In the genomic region with DNA sequence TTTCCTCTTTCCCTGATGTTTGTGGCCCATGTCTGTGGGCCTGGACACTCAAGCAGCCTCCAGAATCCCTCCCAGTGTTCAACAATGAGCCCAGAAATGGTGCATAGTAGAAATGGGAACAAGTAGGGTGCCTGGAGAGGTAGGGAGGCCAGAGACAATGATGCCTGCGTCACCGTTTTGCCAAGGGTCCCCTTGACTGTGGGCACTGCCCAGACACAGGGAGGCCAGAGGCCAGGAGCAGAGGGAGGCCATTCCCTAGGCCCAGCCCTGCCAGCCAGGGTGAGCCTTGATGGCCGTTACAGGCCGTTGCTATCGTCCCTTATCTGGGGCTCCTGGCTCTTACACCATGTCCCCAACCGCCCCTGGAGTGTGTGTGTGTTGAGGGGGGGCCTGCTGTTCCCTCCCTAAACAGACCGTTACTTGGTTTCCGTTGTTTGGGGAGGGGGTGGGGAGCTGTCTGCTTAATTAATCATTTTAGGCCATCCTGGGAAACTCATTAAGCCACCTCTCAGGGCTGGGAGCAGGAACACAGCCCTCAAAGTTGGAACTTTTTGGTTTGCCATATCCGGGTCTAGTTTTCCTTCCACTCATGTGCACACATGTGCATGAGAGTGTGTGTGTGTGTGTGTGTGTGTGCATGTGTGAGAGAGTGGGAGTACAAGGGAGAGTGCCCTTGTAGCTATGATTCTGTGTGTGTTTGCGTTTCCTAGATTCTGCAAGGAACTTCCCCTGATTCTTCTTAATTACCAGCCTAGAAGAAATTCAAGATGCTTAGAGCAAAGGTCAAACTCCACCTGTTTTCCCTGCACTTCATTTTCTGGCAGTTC, we compare ENCODE assay signal across 10 cellular contexts.
DNase-seq lines count a peak whose midpoint lies in the region; ATAC-seq and TF ChIP-seq lines count a peak whose summit lies in the region.
"Had no signal": no experiment of that assay in that cellular context is flagged by ENCODE, and none has a peak within 500 bp of the region (broad histone marks: within the 10 kb centered on the region; RNA-seq: fewer than 3 reads in every experiment).

No MANE protein-coding gene starts in this region.

- no peak for TF ChIP-seq CTCF in tibial nerve (IDR thresholded peaks at IDR 0.05)

- DNase-seq in DMS153 treated with DMSO at 0.1 percent for 48 hours (lab: John Stamatoyannopoulos, UW; ENCODE audit: unreplicated experiment) (peak; percentile 50), DMS153 (lab: John Stamatoyannopoulos, UW) (no peak), dermis blood vessel endothelial cell (peak; percentile 99), tibial nerve (ENCODE audit: low spot score in 2 of 2) (no peak), NCI-H510A (lab: John Stamatoyannopoulos, UW) (no peak)
- DNase-seq: RPMI8226 had no signal

- H3K9ac ChIP-seq in mucosa of rectum (ENCODE audit: low read depth in 1 of 2, low read length in 2 of 2) = peak overlapping the region; percentile 26 to 53

- H3K36me3 ChIP-seq in mucosa of rectum (ENCODE audit: control insufficient read depth in 2 of 2, insufficient read depth in 2 of 2, low read length in 2 of 2) = no peaks in the 10 kb centered on the region
- no peaks in the 10 kb centered on the region for H3K36me3 ChIP-seq in tibial nerve

- no peaks in the 10 kb centered on the region for H3K9me3 ChIP-seq in mucosa of rectum (ENCODE audit: control insufficient read depth in 2 of 2, low read length in 2 of 2)
- no peaks in the 10 kb centered on the region for H3K9me3 ChIP-seq in tibial nerve

- no peaks in the 10 kb centered on the region for H3K27me3 ChIP-seq in mucosa of rectum (ENCODE audit: control insufficient read depth in 2 of 2, insufficient read depth in 2 of 2, low read length in 2 of 2)
- no peaks in the 10 kb centered on the region for H3K27me3 ChIP-seq in tibial nerve

- ATAC-seq in GM18517 (IDR thresholded peaks at IDR 0.05; ENCODE audit: unreplicated experiment) (no peak), GM21515 (IDR thresholded peaks at IDR 0.05; ENCODE audit: unreplicated experiment) (no peak)

- no peak for TF ChIP-seq POLR2A in tibial nerve (IDR thresholded peaks at IDR 0.05)

- 25 to 31% methylated on average over 10 of the region's 10 CpGs for WGBS in tibial nerve, 2 donors

- peaks cover 81 to 83% of the 10 kb centered on the region in 2 donors for H3K4me1 ChIP-seq in mucosa of rectum (ENCODE audit: control insufficient read depth in 2 of 2, insufficient read depth in 2 of 2, low read length in 2 of 2)
- H3K4me1 ChIP-seq in tibial nerve = peaks cover 3 to 99% (median 82%) of the 10 kb centered on the region in 4 donors

- H3K4me3 ChIP-seq in mucosa of rectum (ENCODE audit: low read length in 2 of 2) (peak overlapping the region in 1 of 2 donors; percentile 20), tibial nerve (no peak overlapping the region)

- peak in 1 of 2 donors; percentile 49 for TF ChIP-seq EP300 in tibial nerve (IDR thresholded peaks at IDR 0.05)

- H3K27ac ChIP-seq in mucosa of rectum (ENCODE audit: low read depth in 2 of 2, low read length in 2 of 2) (peak overlapping the region; percentile 87 to 94), tibial nerve (peak overlapping the region; percentile 82 to 93 (median 86))
- H3K27ac ChIP-seq: 22Rv1 had no signal

Comparison
In these comparisons a context has a peak if more than half of its experiments do, and no peak if none do; other contexts are left out.
1. DNase-seq: peak in DMS153 treated with DMSO at 0.1 percent for 48 hours (single experiment) and dermis blood vessel endothelial cell (single experiment); none in DMS153 (single experiment), tibial nerve (0 of 2) and NCI-H510A (single experiment).